ENCODE assay signal across 30 cellular contexts in the genomic region with DNA sequence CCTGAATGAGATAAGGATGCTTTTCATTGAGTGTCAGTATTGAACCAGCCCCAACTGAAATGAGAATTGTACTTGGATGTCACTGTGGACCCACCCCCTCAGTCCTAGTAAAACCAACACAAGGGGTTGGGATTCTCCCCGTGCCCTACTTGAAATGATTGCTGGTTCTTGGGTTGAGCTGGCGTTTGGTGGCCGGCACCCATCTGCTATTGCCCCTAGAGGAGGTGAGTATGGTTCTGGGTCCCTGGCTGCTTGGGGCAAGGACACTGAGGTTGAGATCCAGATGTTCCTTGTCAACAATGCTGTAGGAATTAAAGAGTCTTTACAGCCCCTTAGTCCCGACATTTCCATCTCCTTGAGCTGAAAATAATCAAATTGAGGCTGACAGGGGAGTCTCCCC.
"Had no signal": no experiment of that assay in that cellular context is flagged by ENCODE, and none has a peak within 500 bp of the region (broad histone marks: within the 10 kb centered on the region; RNA-seq: fewer than 3 reads in every experiment).

No MANE protein-coding gene starts in this region.

- H3K9ac ChIP-seq: KMS-11 had no signal

- H3K4me2 ChIP-seq: KMS-11 had no signal

- H3K9me3 ChIP-seq: MG63 had no signal

- H3K27ac Mint-ChIP-seq: activated CD8-positive, alpha-beta T cell treated with anti-CD3 and anti-CD28 coated beads for 36 hours; activated T-cell treated with anti-CD3 and anti-CD28 coated beads, Interleukin-2, amount 50 U/mL, for 72 hours; activated T-helper 2 cell treated with anti-CD3 and anti-CD28 coated beads, Interferon-gamma antibody, Interleukin-2, Interleukin-4, amounts not matched to agents 10 μg/mL and 5 μg/mL and 100 μg/mL, durations not matched to agents 14 hours and 24 hours and 36 hours had no signal

- ATAC-seq: activated CD8-positive, alpha-beta T cell treated with anti-CD3 and anti-CD28 coated beads for 36 hours; activated T-cell treated with anti-CD3 and anti-CD28 coated beads, Interleukin-2, amount 50 U/mL, for 72 hours; Panc1; Right ventricle myocardium inferior; T-cell had no signal

- H3K4me3 Mint-ChIP-seq: activated CD8-positive, alpha-beta T cell treated with anti-CD3 and anti-CD28 coated beads for 36 hours; activated naive CD4-positive, alpha-beta T cell treated with anti-CD3 and anti-CD28 coated beads, Interleukin-2, amount 50 U/mL, for 24 hours; activated T-cell treated with anti-CD3 and anti-CD28 coated beads, Interleukin-2, amount 50 U/mL, for 72 hours had no signal

- H3K27me3 ChIP-seq: brain microvascular endothelial cell, cardiac muscle cell, MG63 had no signal

- DNase-seq: activated CD4-positive, alpha-beta T cell treated with anti-CD3 and anti-CD28 coated beads for 48 hours; activated CD8-positive, alpha-beta memory T cell treated with anti-CD3 and anti-CD28 coated beads, Interleukin-2, amount 50 U/mL, for 4 hours; activated CD8-positive, alpha-beta T cell treated with anti-CD3 and anti-CD28 coated beads for 36 hours; activated gamma-delta T cell treated with Interleukin-2 at 50 U/mL for 16 hours; activated T-cell treated with anti-CD3 and anti-CD28 coated beads, Interleukin-2, amount 50 U/mL, for 72 hours; brain microvascular endothelial cell; MG63; MV-4-11; NCI-H1092 treated with DMSO at 0.1 percent for 48 hours; NCI-H1417 treated with DMSO at 0.1 percent for 48 hours; NCI-H1694; NCI-H2029; NCI-H2107; NCI-H2171 treated with DMSO at 0.1 percent for 48 hours; NCI-H226; NCI-H526; NCI-H774; OCI-M1; RPMI8226; T-cell; T-helper 2 cell; T1000; WERI-Rb-1 had no signal

- H3K4me3 ChIP-seq: cardiac muscle cell, MG63, SK-N-MC had no signal

- H3K27ac ChIP-seq: brain microvascular endothelial cell, cardiac muscle cell, KMS-11, SK-N-MC, WERI-Rb-1 had no signal

- H3K9me3 Mint-ChIP-seq: activated CD8-positive, alpha-beta T cell treated with anti-CD3 and anti-CD28 coated beads for 36 hours; activated naive CD4-positive, alpha-beta T cell treated with anti-CD3 and anti-CD28 coated beads, Interleukin-2, amount 50 U/mL, for 24 hours; activated T-cell treated with anti-CD3 and anti-CD28 coated beads, Interleukin-2, amount 50 U/mL, for 72 hours; activated T-helper 2 cell treated with anti-CD3 and anti-CD28 coated beads, Interferon-gamma antibody, Interleukin-2, Interleukin-4, amounts not matched to agents 10 μg/mL and 5 μg/mL and 100 μg/mL, durations not matched to agents 14 hours and 24 hours and 36 hours; T-cell had no signal

- H3K27me3 Mint-ChIP-seq: activated CD8-positive, alpha-beta T cell treated with anti-CD3 and anti-CD28 coated beads for 36 hours; activated naive CD4-positive, alpha-beta T cell treated with anti-CD3 and anti-CD28 coated beads, Interleukin-2, amount 50 U/mL, for 24 hours; T-cell had no signal

- H3K36me3 ChIP-seq: brain microvascular endothelial cell, cardiac muscle cell, MG63, WERI-Rb-1 had no signal

- H3K36me3 Mint-ChIP-seq: activated naive CD4-positive, alpha-beta T cell treated with anti-CD3 and anti-CD28 coated beads, Interleukin-2, amount 50 U/mL, for 24 hours; T-cell had no signal
